7 cellular contexts compared by ENCODE assay signal in genomic region chr1:37692834-37693175, GRCh38. TPM values are rescaled to one million over a fixed set of nuclear protein-coding genes. Genes with fewer than 3 reads are reported as not detected.
DNase-seq lines count a peak whose midpoint lies in the region; TF ChIP-seq lines count a peak whose summit lies in the region.

No MANE protein-coding gene starts in this region.

- peaks cover 14 to 17% of the 10 kb centered on the region in 2 experiments for H3K4me1 Mint-ChIP-seq in H9

- H2BK20ac ChIP-seq in H9 (ENCODE audit: low read depth, low read length, poor library complexity, severe bottlenecking): no peak overlapping the region

- H3K56ac ChIP-seq in H9 (ENCODE audit: insufficient read length, low read depth, low read length): no peak overlapping the region

- H3K27me3 ChIP-seq in H9 (ENCODE audit: insufficient read depth, low read length): no peaks in the 10 kb centered on the region

- peak overlapping the region; percentile 93 for H3K4me2 ChIP-seq in H9 (ENCODE audit: insufficient read depth, insufficient read length, low read length)

- no peak overlapping the region for H3T11ph ChIP-seq in H9 (ENCODE audit: low read length)

- no peak overlapping the region for H2AFZ ChIP-seq in H9 (ENCODE audit: low read length)

- TF ChIP-seq CTCF in H9 (conservative IDR thresholded peaks at IDR 0.05) (no peak), fibroblast of the aortic adventitia (IDR thresholded peaks at IDR 0.05; ENCODE audit: insufficient read depth, low read length) (no peak)

- H3K27me3 Mint-ChIP-seq in H9 (ENCODE audit: low read depth): no peaks in the 10 kb centered on the region

- DNase-seq in H9 (no peak), RPMI7951 (ENCODE audit: low read depth) (peak; percentile 12), fibroblast of the aortic adventitia (ENCODE audit: low read depth) (no peak), skeletal muscle cell (ENCODE audit: low read depth) (no peak), medulla oblongata (ENCODE audit: extremely low spot score) (no peak), NCI-H1930 (lab: John Stamatoyannopoulos, UW) (no peak), NCI-H69 (lab: John Stamatoyannopoulos, UW) (no peak)

- H3K4me3 Mint-ChIP-seq in H9: peak overlapping the region; percentile 96 to 97

- peaks cover 6% of the 10 kb centered on the region; the same call in 1 of the 2 replicates for H3K79me2 ChIP-seq in H9 (ENCODE audit: insufficient read depth, low read length)

- peaks cover 12% of the 10 kb centered on the region for H3K23me2 ChIP-seq in H9 (ENCODE audit: insufficient read length, low read depth, low read length, poor library complexity, severe bottlenecking)

- no peak overlapping the region for H3K4ac ChIP-seq in H9 (ENCODE audit: low read depth, low read length)

- H3K18ac ChIP-seq in H9 (ENCODE audit: insufficient read length, low read depth, low read length): peak overlapping the region; percentile 86

- no peak overlapping the region for H2BK12ac ChIP-seq in H9 (ENCODE audit: insufficient read length, low read depth, low read length)

- peak overlapping the region in 2 of 3 experiments; percentile 94 to 97; a peak in 3 of 7 replicates for H3K27ac Mint-ChIP-seq in H9

- H3K9me3 ChIP-seq in H9 (ENCODE audit: control insufficient read depth, low read depth, low read length): no peaks in the 10 kb centered on the region

- peak overlapping the region; percentile 97 for H3K4me3 ChIP-seq in fibroblast of the aortic adventitia (ENCODE audit: low read depth, low read length)
- H3K4me3 ChIP-seq in skeletal muscle cell (ENCODE audit: low read depth, low read length): peak overlapping the region; percentile 96

- H3K23ac ChIP-seq in H9 (ENCODE audit: insufficient read length, low read depth, low read length): no peak overlapping the region

- peaks cover 2% of the 10 kb centered on the region for H4K20me1 ChIP-seq in H9 (ENCODE audit: control insufficient read depth, insufficient read depth, insufficient read length)

- peak overlapping the region; percentile 81 for H3K14ac ChIP-seq in H9 (ENCODE audit: insufficient read depth, low read length)

- no peak overlapping the region for H3K27ac ChIP-seq in H9 (ENCODE audit: insufficient read length, low read depth, low read length)

- H2BK15ac ChIP-seq in H9 (ENCODE audit: low read depth, low read length): no peak overlapping the region

- peaks cover 24 to 42% (median 41%) of the 10 kb centered on the region in 3 experiments for H3K36me3 Mint-ChIP-seq in H9 (ENCODE audit: insufficient read depth in 1 of 3, low read depth in 3 of 3)

- no peak overlapping the region for H4K8ac ChIP-seq in H9 (replicated peaks; ENCODE audit: insufficient read length, low read depth, low read length)

- no CpG with 5 or more reads among the region's 16 CpGs for WGBS in H9 (ENCODE audit: extremely low coverage, insufficient read length, low lambda C conversion rate)

- no peaks in the 10 kb centered on the region; a peak in 1 of 5 replicates for H3K9me3 Mint-ChIP-seq in H9

- no peak overlapping the region for H2BK120ac ChIP-seq in H9 (ENCODE audit: low read depth, low read length, poor library complexity, severe bottlenecking)

- peak overlapping the region; percentile 66 for H3K9ac ChIP-seq in H9 (ENCODE audit: extremely low read depth, insufficient read length, low read length)

- H2AK5ac ChIP-seq in H9 (ENCODE audit: insufficient read length, low read length): no peak overlapping the region

- no peak overlapping the region for H4K5ac ChIP-seq in H9 (ENCODE audit: insufficient read length, low read depth, low read length)

- no peak overlapping the region for H2BK5ac ChIP-seq in H9 (ENCODE audit: insufficient read length, low read length)

- H3K4me1 ChIP-seq in H9 (ENCODE audit: insufficient read depth, low read length): no peaks in the 10 kb centered on the region

- H4K91ac ChIP-seq in H9 (ENCODE audit: insufficient read length, low read depth, low read length): no peak overlapping the region

- H3K79me1 ChIP-seq in H9 (ENCODE audit: insufficient read depth, low read depth, low read length, poor library complexity, severe bottlenecking): peaks cover 9% of the 10 kb centered on the region

RNA-seq across cellular contexts. Expression of gene CDCA8, which starts 0.5 kb away (rescaled TPM):
- total RNA-seq in H9 (2021) (47.7 and 48.5 TPM in 2 replicates), fibroblast of the aortic adventitia (ENCODE audit: low replicate concordance) (0.25 and 12.8 TPM in 2 replicates)
- total RNA-seq in RPMI7951 (2014; rRNA removed; shearing (Covaris generic)): 42.8 and 48.3 TPM in 2 replicates

RNA-seq across cellular contexts. Expression of gene RSPO1, which starts 58.1 kb away (rescaled TPM):
- total RNA-seq in H9 (2021) (0.33 and 0.35 TPM in 2 replicates), fibroblast of the aortic adventitia (ENCODE audit: low replicate concordance) (0.49 TPM in 1 of 2 replicates, not detected in the other)
- total RNA-seq in RPMI7951 (2014; rRNA removed; shearing (Covaris generic)): 0.10 TPM in 1 of 2 replicates, not detected in the other
